11 cellular contexts compared by ENCODE assay signal in genomic region chr3:193347507-193348501, GRCh38. TPM values are rescaled to one million over a fixed set of nuclear protein-coding genes. Genes with fewer than 3 reads are reported as not detected.
A peak's percentile ranks its signal among the peaks of the same experiment; 100 is the strongest.
DNase-seq lines count a peak whose midpoint lies in the region; ATAC-seq and TF ChIP-seq lines count a peak whose summit lies in the region.
"Had no signal": no experiment of that assay in that cellular context is flagged by ENCODE, and none has a peak within 500 bp of the region (broad histone marks: within the 10 kb centered on the region; RNA-seq: fewer than 3 reads in every experiment).

No MANE protein-coding gene starts in this region.

- no peaks in the 10 kb centered on the region for H3K36me3 ChIP-seq in OCI-LY7 (ENCODE audit: insufficient read depth, low read length)
- H3K36me3 ChIP-seq: uterus had no signal

- POLR2A ChIA-PET in naive thymus-derived CD8-positive, alpha-beta T cell (lab: Charles Lee) = no interaction called here
- POLR2A ChIA-PET in OCI-LY7 (lab: Charles Lee) = interaction anchor here (0.6 to 0.8 kb wide), 2 partner anchors 8 to 49 kb away, joined by 3 to 4 read pairs; no protein-coding TSS in a partner anchor

- H3K27me3 Mint-ChIP-seq in natural killer cell (ENCODE audit: low read depth in 2 of 2) = peaks cover 0 to 1% of the 10 kb centered on the region in 2 donors
- H3K27me3 Mint-ChIP-seq in naive thymus-derived CD8-positive, alpha-beta T cell = peaks cover 2 to 20% (median 8%) of the 10 kb centered on the region in 5 donors

- no peak overlapping the region for H3K4me2 ChIP-seq in OCI-LY7 (ENCODE audit: low read length)

- H3K9me3 ChIP-seq in OCI-LY7 (ENCODE audit: low read length) = no peaks in the 10 kb centered on the region
- H3K9me3 ChIP-seq: uterus had no signal

- H3K4me1 ChIP-seq in OCI-LY7 (ENCODE audit: insufficient read depth, low read length, poor library complexity, severe bottlenecking) = no peaks in the 10 kb centered on the region
- H3K4me1 ChIP-seq: uterus had no signal

- H3K4me3 ChIP-seq in OCI-LY7 (ENCODE audit: low read depth, low read length, poor library complexity, severe bottlenecking) = no peak overlapping the region
- H3K4me3 ChIP-seq: uterus had no signal

- no peak overlapping the region for H3K27ac ChIP-seq in OCI-LY7 (ENCODE audit: low read depth, low read length, poor library complexity, severe bottlenecking)
- H3K27ac ChIP-seq: uterus had no signal

- no peaks in the 10 kb centered on the region for H4K20me1 ChIP-seq in OCI-LY7 (ENCODE audit: insufficient read depth, low read length)

- peak; percentile 78 for ATAC-seq in GM18870 (IDR thresholded peaks at IDR 0.05; ENCODE audit: unreplicated experiment)
- ATAC-seq in HG03442 (IDR thresholded peaks at IDR 0.05; ENCODE audit: unreplicated experiment) = peak; percentile 78
- no peak for ATAC-seq in natural killer cell
- no peak for ATAC-seq in naive thymus-derived CD8-positive, alpha-beta T cell

- peaks cover under 1 to 1% of the 10 kb centered on the region in 2 donors for H3K9me3 Mint-ChIP-seq in natural killer cell
- no peaks in the 10 kb centered on the region for H3K9me3 Mint-ChIP-seq in naive thymus-derived CD8-positive, alpha-beta T cell

- BruUV-seq in OCI-LY7 (replicated peaks; lab: Mats Ljungman, UMichigan) = no TSS peak

- H3K36me3 Mint-ChIP-seq in natural killer cell = no peaks in the 10 kb centered on the region
- no peaks in the 10 kb centered on the region for H3K36me3 Mint-ChIP-seq in naive thymus-derived CD8-positive, alpha-beta T cell

- no peak overlapping the region for H2AFZ ChIP-seq in OCI-LY7 (ENCODE audit: low read length)

- intact Hi-C loops in natural killer cell (cut with micrococcal nuclease) (no loop called here), OCI-LY7 (cut with micrococcal nuclease; ENCODE audit: unreplicated experiment) (loop anchor here (5.0 kb wide), 1 partner anchor 576 kb away; no protein-coding TSS in a partner anchor)

- TF ChIP-seq CTCF in natural killer cell (IDR thresholded peaks at IDR 0.05) (no peak), OCI-LY7 (conservative IDR thresholded peaks at IDR 0.05; ENCODE audit: low read length) (no peak)

- no peaks in the 10 kb centered on the region; the same call in 1 of the 2 replicates for H3K9me2 ChIP-seq in OCI-LY7 (ENCODE audit: insufficient read depth, low read length)

- H3K4me3 Mint-ChIP-seq in natural killer cell = no peak overlapping the region
- no peak overlapping the region for H3K4me3 Mint-ChIP-seq in naive thymus-derived CD8-positive, alpha-beta T cell

- no peaks in the 10 kb centered on the region for H3K79me2 ChIP-seq in OCI-LY7 (ENCODE audit: insufficient read depth, low read depth, low read length)

- H3K27ac Mint-ChIP-seq in natural killer cell = no peak overlapping the region
- H3K27ac Mint-ChIP-seq in naive thymus-derived CD8-positive, alpha-beta T cell = no peak overlapping the region

- DNase-seq in NCI-H524 treated with DMSO at 0.1 percent for 48 hours (lab: John Stamatoyannopoulos, UW) (peak; percentile 96), kidney tubule cell (ENCODE audit: low spot score) (peak; percentile 22), natural killer cell (no peak), OCI-LY7 (ENCODE audit: low spot score) (no peak)
- no peak for DNase-seq in stimulated activated CD4-positive, alpha-beta T cell treated with anti-CD3 and anti-CD28 coated beads, Interleukin-4, amount 100 ng/mL, for 4 hours
- no peak for DNase-seq in naive thymus-derived CD8-positive, alpha-beta T cell
- DNase-seq: uterus had no signal

- H3K4me1 Mint-ChIP-seq in natural killer cell = no peaks in the 10 kb centered on the region
- H3K4me1 Mint-ChIP-seq in naive thymus-derived CD8-positive, alpha-beta T cell = no peaks in the 10 kb centered on the region

- CTCF ChIA-PET in OCI-LY7 (lab: Charles Lee; ENCODE audit: unreplicated experiment) = no interaction called here

RNA-seq across cellular contexts. Expression of gene ATP13A5, which starts 30.7 kb away (rescaled TPM):
- total RNA-seq in natural killer cell (not detected), OCI-LY7 (2022) (not detected in 2 replicates)
- total RNA-seq in naive thymus-derived CD8-positive, alpha-beta T cell = not detected
- polyA plus RNA-seq in naive thymus-derived CD8-positive, alpha-beta T cell = not detected
- total RNA-seq in OCI-LY7 (2014; rRNA removed; shearing (Covaris generic)) = not detected in 2 replicates
- total RNA-seq: dermis microvascular lymphatic vessel endothelial cell, NCI-H460, uterus had no signal

Comparison
In these comparisons a context has a peak if more than half of its experiments do, and no peak if none do; other contexts are left out.
1. ATAC-seq: peak in GM18870 (single experiment) and HG03442 (single experiment); none in natural killer cell (0 of 3) and naive thymus-derived CD8-positive, alpha-beta T cell (0 of 2).
2. DNase-seq: peak in NCI-H524 treated with DMSO at 0.1 percent for 48 hours (single experiment) and kidney tubule cell (single experiment); none in stimulated activated CD4-positive, alpha-beta T cell treated with anti-CD3 and anti-CD28 coated beads, Interleukin-4, amount 100 ng/mL, for 4 hours (0 of 2), natural killer cell (single experiment), naive thymus-derived CD8-positive, alpha-beta T cell (0 of 10) and OCI-LY7 (single experiment).